ENCODE assay signal across 13 cellular contexts in the genomic region with DNA sequence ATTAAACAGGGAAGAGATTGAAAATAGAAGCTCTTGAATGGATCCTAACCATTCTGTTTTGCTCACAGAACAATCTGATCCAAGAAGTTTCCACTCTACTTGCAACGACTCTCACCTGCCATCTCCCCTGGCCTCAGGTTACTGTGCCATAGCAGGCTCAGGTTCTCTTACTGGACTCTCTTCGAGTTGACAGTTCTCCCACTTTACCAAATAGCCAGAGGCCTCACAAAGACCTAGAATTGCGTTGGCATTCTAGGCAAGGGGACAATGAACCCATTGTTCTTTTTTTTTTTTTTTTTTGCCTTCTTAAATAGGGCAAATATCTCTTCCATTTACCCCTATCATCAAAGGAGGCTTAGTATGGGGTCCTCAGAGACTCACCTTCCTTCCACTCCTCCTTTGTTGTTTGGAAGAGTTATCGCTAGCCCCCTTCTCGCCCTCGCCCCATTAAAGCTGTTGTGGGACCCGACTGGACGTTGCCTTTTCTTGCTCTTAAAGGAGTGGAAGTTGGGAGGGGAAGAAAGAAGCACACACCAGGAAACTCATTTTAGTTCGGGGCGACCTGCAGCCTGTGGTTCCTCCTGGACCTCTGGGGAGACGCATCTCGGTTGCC. TPM values are rescaled to one million over a fixed set of nuclear protein-coding genes. Genes with fewer than 3 reads are reported as not detected.
A peak's percentile ranks its signal among the peaks of the same experiment; 100 is the strongest.
DNase-seq lines count a peak whose midpoint lies in the region; ATAC-seq, FAIRE-seq and TF ChIP-seq lines count a peak whose summit lies in the region.
"Had no signal": no experiment of that assay in that cellular context is flagged by ENCODE, and none has a peak within 500 bp of the region (broad histone marks: within the 10 kb centered on the region; RNA-seq: fewer than 3 reads in every experiment).

No MANE protein-coding gene starts in this region.

- no peak for FAIRE-seq in HTR-8/SVneo (lab: Jason Lieb, UNC)

- no peaks in the 10 kb centered on the region for H3K36me3 ChIP-seq in thoracic aorta
- H3K36me3 ChIP-seq: BLaER1 had no signal

- H3K9me3 ChIP-seq in thoracic aorta: no peaks in the 10 kb centered on the region

- peak overlapping the region in 58 of 59 donors; percentile 42 to 94 (median 85) for H3K27ac ChIP-seq in dorsolateral prefrontal cortex
- no peak overlapping the region for H3K27ac ChIP-seq in thoracic aorta
- H3K27ac ChIP-seq: BLaER1 had no signal

- TF ChIP-seq CTCF in dorsolateral prefrontal cortex (IDR thresholded peaks at IDR 0.05 in 54 of 56, conservative IDR thresholded peaks at IDR 0.05 in 2 of 56; ENCODE audit: low read depth in 1 of 56, partially characterized antibody in 56 of 56) (no peak), thoracic aorta (IDR thresholded peaks at IDR 0.05) (no peak), GM13976 (IDR thresholded peaks at IDR 0.05; ENCODE audit: borderline replicate concordance, control extremely low read depth, extremely low read depth, insufficient read depth, missing control alignments) (no peak)

- H3K4me3 ChIP-seq in dorsolateral prefrontal cortex: peak overlapping the region; percentile 54 to 91 (median 77)
- H3K4me3 ChIP-seq in thoracic aorta: peak overlapping the region; percentile 53
- H3K4me3 ChIP-seq: BLaER1 had no signal

- in situ Hi-C loops in GM13976 (cut with MboI; ENCODE audit: low sequenced_read_pairs, unreplicated experiment): no loop called here

- H3K27me3 ChIP-seq in dorsolateral prefrontal cortex (peaks cover 0 to 19% (median 0%) of the 10 kb centered on the region in 45 donors), thoracic aorta (replicated peaks; ENCODE audit: insufficient read depth) (peaks cover 7% of the 10 kb centered on the region)
- H3K27me3 ChIP-seq: BLaER1 had no signal

- ATAC-seq in thoracic aorta (ENCODE audit: insufficient number of reproducible peaks, low FRiP score, low read depth): no peak

- no peaks in the 10 kb centered on the region for H3K4me1 ChIP-seq in thoracic aorta (ENCODE audit: control insufficient read depth in 1 of 2, low read depth in 2 of 2)
- H3K4me1 ChIP-seq: BLaER1 had no signal

- DNase-seq in NCI-H748 (lab: John Stamatoyannopoulos, UW; ENCODE audit: unreplicated experiment) (peak; percentile 70), NCI-H748 treated with DMSO at 0.1 percent for 48 hours (lab: John Stamatoyannopoulos, UW) (no peak), dorsolateral prefrontal cortex (no peak), medulla oblongata (ENCODE audit: extremely low spot score) (peak; percentile 45), thoracic aorta (ENCODE audit: low spot score) (no peak), GM13976 (ENCODE audit: low spot score) (no peak), NCI-H2029 treated with DMSO at 0.1 percent for 48 hours (lab: John Stamatoyannopoulos, UW) (no peak), HTR-8/SVneo (ENCODE audit: insufficient read length, low spot score) (no peak)
- DNase-seq: activated gamma-delta T cell, immature natural killer cell, MV-4-11 had no signal

- intact Hi-C loops in dorsolateral prefrontal cortex (cut with DNase I): loop anchor here (5.0 to 10.0 kb wide), 6 partner anchors 89 to 423 kb away; no protein-coding TSS in a partner anchor

RNA-seq across cellular contexts. Expression of gene PLPPR1, which starts 0.7 kb away (rescaled TPM):
- total RNA-seq in dorsolateral prefrontal cortex (10 to 100 TPM in 111 of 120 experiments, 1 to 10 TPM in 9; 3.8 to 68.1 (median 17.9) TPM), thoracic aorta (not detected)
- total RNA-seq: T-helper 1 cell treated with Interleukin-12 subunit alpha and Interleukin-12 subunit beta and Interleukin-4 antibody, amounts not matched to agents 30 ng/mL and 1 ng/mL, for 36 hours had no signal

Comparison
In these comparisons a context has a peak if more than half of its experiments do, and no peak if none do; other contexts are left out.
1. DNase-seq: peak in NCI-H748 (single experiment) and medulla oblongata (single experiment); none in NCI-H748 treated with DMSO at 0.1 percent for 48 hours (single experiment), dorsolateral prefrontal cortex (0 of 10), thoracic aorta (single experiment), GM13976 (single experiment), NCI-H2029 treated with DMSO at 0.1 percent for 48 hours (single experiment) and HTR-8/SVneo (single experiment).
2. H3K27ac ChIP-seq: peak in dorsolateral prefrontal cortex (58 of 59); none in thoracic aorta (0 of 2).
3. RNA of gene PLPPR1, which starts 0.7 kb away (total RNA-seq): 3.8 to 68.1 TPM in dorsolateral prefrontal cortex; not detected in thoracic aorta; every median in the first group is over 4 times any median in the second.